ENCODE assay signal across 12 cellular contexts in the genomic region with DNA sequence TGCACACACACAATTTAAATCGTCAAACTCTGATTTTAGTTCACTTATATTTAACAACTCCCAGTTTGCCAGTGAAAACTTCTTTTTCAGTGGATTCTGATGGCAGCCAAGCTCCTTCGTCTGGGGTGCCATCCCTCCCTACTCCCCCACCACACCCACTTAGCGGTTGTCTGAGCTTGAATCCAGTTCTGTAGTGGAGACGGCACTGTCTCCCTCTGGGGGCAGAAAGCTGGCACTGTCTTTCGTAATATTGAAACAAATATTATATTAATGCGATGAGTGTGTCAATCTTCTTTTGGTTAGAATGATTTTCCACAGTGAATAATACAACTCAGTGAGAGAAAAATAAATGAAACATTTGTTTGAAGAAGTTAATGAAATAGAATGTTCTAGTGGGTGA. TPM values are rescaled to one million over a fixed set of nuclear protein-coding genes. Genes with fewer than 3 reads are reported as not detected.
DNase-seq lines count a peak whose midpoint lies in the region; ATAC-seq, FAIRE-seq and TF ChIP-seq lines count a peak whose summit lies in the region.
"Had no signal": no experiment of that assay in that cellular context is flagged by ENCODE, and none has a peak within 500 bp of the region (broad histone marks: within the 10 kb centered on the region; RNA-seq: fewer than 3 reads in every experiment).

No MANE protein-coding gene starts in this region.

- no peak for DNase-seq in HepG2 (ENCODE audit: low spot score)
- no peak for DNase-seq in right lobe of liver
- peak; percentile 4 for DNase-seq in SK-N-DZ (ENCODE audit: low spot score)
- peak; percentile 33 for DNase-seq in fibroblast of mammary gland (ENCODE audit: low read depth)
- DNase-seq in NCI-H774 (lab: John Stamatoyannopoulos, UW), result no peak
- DNase-seq in naive thymus-derived CD4-positive, alpha-beta T cell, result no peak
- DNase-seq: activated gamma-delta T cell treated with Interleukin-2 at 50 U/mL for 16 hours; erythroblast; NCI-H1048; stimulated activated CD4-positive, alpha-beta T cell treated with anti-CD3 and anti-CD28 coated beads, Interleukin-2, amount 100 ng/mL, for 24 hours had no signal

- intact Hi-C loops in HepG2 (cut with micrococcal nuclease; ENCODE audit: unreplicated experiment) (loop anchor here (1.0 to 5.0 kb wide), 2 partner anchors 159 to 226 kb away; no protein-coding TSS in a partner anchor), right lobe of liver (cut with DNase I) (loop anchor here in 1 of 2 donors (5.0 kb wide), 1 partner anchor 156 kb away; no protein-coding TSS in a partner anchor)
- intact Hi-C loops in naive thymus-derived CD4-positive, alpha-beta T cell (cut with micrococcal nuclease), result no loop called here

- no peak for TF ChIP-seq EP300 in HepG2 (IDR thresholded peaks at IDR 0.05; ENCODE audit: low read depth in 2 of 2, low read length in 2 of 2)
- TF ChIP-seq EP300 in HepG2 (CRISPR knock-in tag; IDR thresholded peaks at IDR 0.05; ENCODE audit: borderline replicate concordance), result no peak

- H3K27ac ChIP-seq in HepG2 (ENCODE audit: extremely low read length, insufficient read depth, low read length) (no peak overlapping the region), right lobe of liver (no peak overlapping the region)
- no peak overlapping the region for H3K27ac ChIP-seq in naive thymus-derived CD4-positive, alpha-beta T cell (ENCODE audit: low read depth, low read length)

- H3K27ac Mint-ChIP-seq in naive thymus-derived CD4-positive, alpha-beta T cell, result no peak overlapping the region

- TF ChIP-seq RAD21 in HepG2 (CRISPR knock-in tag; IDR thresholded peaks at IDR 0.05), result no peak

- no peak for FAIRE-seq in HepG2 (lab: Jason Lieb, UNC)

- H3K4me1 ChIP-seq in HepG2 (ENCODE audit: insufficient read depth, low read length), result no peaks in the 10 kb centered on the region
- H3K4me1 ChIP-seq in right lobe of liver, result no peaks in the 10 kb centered on the region
- no peaks in the 10 kb centered on the region for H3K4me1 ChIP-seq in naive thymus-derived CD4-positive, alpha-beta T cell (ENCODE audit: control insufficient read depth in 2 of 2, insufficient read depth in 2 of 2, low read length in 2 of 2)

- no peak overlapping the region for H3K4me3 Mint-ChIP-seq in naive thymus-derived CD4-positive, alpha-beta T cell

- peaks cover 2 to 18% of the 10 kb centered on the region in 2 experiments; a peak in 1 of 5 replicates for H3K27me3 ChIP-seq in HepG2 (ENCODE audit: control insufficient read depth in 1 of 2, insufficient read depth in 2 of 2, low read length in 2 of 2)
- no peaks in the 10 kb centered on the region for H3K27me3 ChIP-seq in right lobe of liver
- no peaks in the 10 kb centered on the region for H3K27me3 ChIP-seq in naive thymus-derived CD4-positive, alpha-beta T cell (ENCODE audit: control insufficient read depth in 2 of 2, insufficient read depth in 2 of 2, low read length in 2 of 2)

- H3K4me1 Mint-ChIP-seq in naive thymus-derived CD4-positive, alpha-beta T cell, result peaks cover 0 to 4% (median 0%) of the 10 kb centered on the region in 7 donors

- H3K9me3 Mint-ChIP-seq in naive thymus-derived CD4-positive, alpha-beta T cell, result no peaks in the 10 kb centered on the region

- H3K4me2 ChIP-seq in HepG2 (ENCODE audit: low read depth, low read length), result no peak overlapping the region

- peak; percentile 74 for ATAC-seq in HepG2
- no peak for ATAC-seq in right lobe of liver
- no peak for ATAC-seq in naive thymus-derived CD4-positive, alpha-beta T cell
- ATAC-seq in GM18858 (IDR thresholded peaks at IDR 0.05; ENCODE audit: unreplicated experiment), result no peak
- no peak for ATAC-seq in GM19452 (IDR thresholded peaks at IDR 0.05; ENCODE audit: unreplicated experiment)

- in situ Hi-C loops in HepG2 (cut with HindIII; ENCODE audit: extremely low pct_ligation_motif_present, low pct_unique_long_range_greater_than_20kb), result loop anchor here (5.0 to 25.0 kb wide), 2 partner anchors 156 to 576 kb away; no protein-coding TSS in a partner anchor

- POLR2A ChIA-PET in HepG2 (lab: Yijun Ruan, JAX), result interaction anchor here (1.3 kb wide), 1 partner anchor 568 kb away, joined by 3 read pairs; no protein-coding TSS in a partner anchor
- POLR2A ChIA-PET in naive thymus-derived CD4-positive, alpha-beta T cell (lab: Charles Lee), result no interaction called here

- CTCF ChIA-PET in HepG2 (lab: Yijun Ruan, JAX; ENCODE audit: low intra/inter-chr PET ratio, low total read pairs), result interaction anchor here (4.2 kb wide), 1 partner anchor 159 kb away, joined by 39 read pairs; no protein-coding TSS in a partner anchor
- CTCF ChIA-PET in naive thymus-derived CD4-positive, alpha-beta T cell (lab: Charles Lee), result no interaction called here

- no TSS peak for BruUV-seq in HepG2 (replicated peaks; lab: Mats Ljungman, UMichigan)

- no peaks in the 10 kb centered on the region for H4K20me1 ChIP-seq in HepG2 (ENCODE audit: insufficient read depth, low read length)

- WGBS in HepG2 (ENCODE audit: low lambda C conversion rate), result 12% methylated on average over 6 of the region's 6 CpGs
- WGBS in right lobe of liver (ENCODE audit: insufficient coverage, low coverage, low lambda C conversion rate, missing lambda C conversion rate), result 74% methylated on average over 6 of the region's 6 CpGs

- H3K9me3 ChIP-seq in HepG2 (ENCODE audit: low read length) (no peaks in the 10 kb centered on the region), right lobe of liver (no peaks in the 10 kb centered on the region)
- no peaks in the 10 kb centered on the region for H3K9me3 ChIP-seq in naive thymus-derived CD4-positive, alpha-beta T cell (ENCODE audit: control insufficient read depth in 2 of 3, low read length in 3 of 3)

- TF ChIP-seq CTCF in HepG2 (CRISPR knock-in tag; IDR thresholded peaks at IDR 0.05), result 0 out of 2 replicates have a peak, but pooled peaks have one; percentile 32
- peak in 1 of 4 donors; percentile 7 for TF ChIP-seq CTCF in right lobe of liver (IDR thresholded peaks at IDR 0.05)
- TF ChIP-seq CTCF in fibroblast of mammary gland (conservative IDR thresholded peaks at IDR 0.05; ENCODE audit: control insufficient read depth, insufficient read depth, low read depth, low read length), result peak; percentile 52

- H3K27me3 Mint-ChIP-seq in naive thymus-derived CD4-positive, alpha-beta T cell, result peaks cover 13 to 31% (median 27%) of the 10 kb centered on the region in 5 donors

- no peak overlapping the region for H2AFZ ChIP-seq in HepG2 (ENCODE audit: low read length)

- TF ChIP-seq POLR2A in HepG2 (IDR thresholded peaks at IDR 0.05; ENCODE audit: insufficient read depth in 1 of 2, low read depth in 2 of 2, low read length in 2 of 2) (no peak), right lobe of liver (IDR thresholded peaks at IDR 0.05) (no peak)

- no peaks in the 10 kb centered on the region for H3K79me2 ChIP-seq in HepG2 (ENCODE audit: insufficient read depth, low read length)

- no peak overlapping the region for H3K4me3 ChIP-seq in HepG2 (replicated peaks in 1 of 3; ENCODE audit: insufficient read depth in 1 of 3, low read depth in 2 of 3, low read length in 3 of 3)
- no peak overlapping the region for H3K4me3 ChIP-seq in right lobe of liver
- H3K4me3 ChIP-seq in fibroblast of mammary gland (ENCODE audit: control insufficient read depth, low read depth, low read length), result no peak overlapping the region
- H3K4me3 ChIP-seq in naive thymus-derived CD4-positive, alpha-beta T cell (ENCODE audit: low read length), result no peak overlapping the region

- H3K36me3 ChIP-seq in HepG2 (replicated peaks in 1 of 2; ENCODE audit: control insufficient read depth in 1 of 2, insufficient read depth in 2 of 2, low read length in 2 of 2) (no peaks in the 10 kb centered on the region), right lobe of liver (no peaks in the 10 kb centered on the region)
- no peaks in the 10 kb centered on the region for H3K36me3 ChIP-seq in naive thymus-derived CD4-positive, alpha-beta T cell (ENCODE audit: control insufficient read depth in 2 of 3, insufficient read depth in 3 of 3, low read length in 3 of 3)

- no peaks in the 10 kb centered on the region for H3K36me3 Mint-ChIP-seq in naive thymus-derived CD4-positive, alpha-beta T cell

- no peak overlapping the region for H3K9ac ChIP-seq in HepG2 (ENCODE audit: insufficient read depth, low read depth, low read length)

RNA-seq across cellular contexts. Expression of a gene that starts 5.4 kb away (rescaled TPM):
- total RNA-seq in HepG2 (2016; rRNA removed; fragmentation: Illumina TruSeq; extraction: Trizol) (not detected in 2 replicates), right lobe of liver (not detected)
- not detected in 2 replicates for total RNA-seq in HepG2 (2016; cell fraction: cytosol; rRNA removed; fragmentation: Illumina TruSeq; extraction: Trizol; ENCODE audit: low read depth)
- not detected in 2 replicates for total RNA-seq in HepG2 (2016; cell fraction: insoluble cytoplasmic fraction; rRNA removed; fragmentation: Illumina TruSeq; extraction: Trizol)
- not detected in 2 replicates for total RNA-seq in HepG2 (2016; cell fraction: membrane; rRNA removed; fragmentation: Illumina TruSeq; extraction: Trizol)
- not detected in 2 replicates for total RNA-seq in HepG2 (2016; cell fraction: nucleus; rRNA removed; fragmentation: Illumina TruSeq; extraction: Trizol)
- 0.04 TPM in 1 of 2 replicates, not detected in the other for polyA plus RNA-seq in HepG2 (2011; rRNA removed)
- polyA plus RNA-seq in HepG2 (2011; cell fraction: cytosol; rRNA removed), result not detected in 2 replicates
- not detected in 2 replicates for polyA plus RNA-seq in HepG2 (2011; cell fraction: nucleus; rRNA removed)
- not detected in 2 replicates for polyA plus RNA-seq in HepG2 (2012)
- not detected in 2 replicates for polyA plus RNA-seq in HepG2 (2016; cell fraction: cytosol; fragmentation: Illumina TruSeq; extraction: Trizol; ENCODE audit: low read depth)
- polyA plus RNA-seq in HepG2 (2016; cell fraction: insoluble cytoplasmic fraction; fragmentation: Illumina TruSeq; extraction: Trizol; ENCODE audit: low read depth), result not detected in 2 replicates
- polyA plus RNA-seq in HepG2 (2016; cell fraction: membrane; fragmentation: Illumina TruSeq; extraction: Trizol; ENCODE audit: low read depth), result not detected in 2 replicates
- not detected in 2 replicates for polyA plus RNA-seq in HepG2 (2016; cell fraction: nucleus; fragmentation: Illumina TruSeq; extraction: Trizol; ENCODE audit: insufficient read depth, low read depth)
- 0.14 TPM in 1 of 2 replicates, not detected in the other for polyA minus RNA-seq in HepG2 (2011; rRNA and poly(A)+ RNA removed; ENCODE audit: low replicate concordance)
- polyA minus RNA-seq in HepG2 (2011; cell fraction: cytosol; rRNA and poly(A)+ RNA removed), result not detected in 2 replicates
- not detected in 2 replicates for polyA minus RNA-seq in HepG2 (2011; cell fraction: nucleus; rRNA and poly(A)+ RNA removed)
- polyA plus RNA-seq in SK-N-DZ (2014; cell fraction: cytosol; rRNA removed), result not detected in 2 replicates
- not detected in 2 replicates for polyA plus RNA-seq in SK-N-DZ (2014; cell fraction: nucleus; rRNA removed)
- not detected for total RNA-seq in naive thymus-derived CD4-positive, alpha-beta T cell
- not detected for polyA plus RNA-seq in naive thymus-derived CD4-positive, alpha-beta T cell

RNA-seq across cellular contexts. Expression of a gene that starts 38.9 kb away (rescaled TPM):
- total RNA-seq in HepG2 (2016; rRNA removed; fragmentation: Illumina TruSeq; extraction: Trizol), result not detected in 2 replicates
- not detected in 2 replicates for total RNA-seq in HepG2 (2016; cell fraction: cytosol; rRNA removed; fragmentation: Illumina TruSeq; extraction: Trizol; ENCODE audit: low read depth)
- total RNA-seq in HepG2 (2016; cell fraction: insoluble cytoplasmic fraction; rRNA removed; fragmentation: Illumina TruSeq; extraction: Trizol), result not detected in 2 replicates
- not detected in 2 replicates for total RNA-seq in HepG2 (2016; cell fraction: membrane; rRNA removed; fragmentation: Illumina TruSeq; extraction: Trizol)
- not detected in 2 replicates for total RNA-seq in HepG2 (2016; cell fraction: nucleus; rRNA removed; fragmentation: Illumina TruSeq; extraction: Trizol)
- polyA plus RNA-seq in HepG2 (2011; rRNA removed), result not detected in 2 replicates
- polyA plus RNA-seq in HepG2 (2011; cell fraction: cytosol; rRNA removed), result not detected in 2 replicates
- polyA plus RNA-seq in HepG2 (2011; cell fraction: nucleus; rRNA removed), result not detected in 2 replicates
- not detected in 2 replicates for polyA plus RNA-seq in HepG2 (2012)
- not detected in 2 replicates for polyA plus RNA-seq in HepG2 (2016; cell fraction: cytosol; fragmentation: Illumina TruSeq; extraction: Trizol; ENCODE audit: low read depth)
- polyA plus RNA-seq in HepG2 (2016; cell fraction: insoluble cytoplasmic fraction; fragmentation: Illumina TruSeq; extraction: Trizol; ENCODE audit: low read depth), result not detected in 2 replicates
- not detected in 2 replicates for polyA plus RNA-seq in HepG2 (2016; cell fraction: membrane; fragmentation: Illumina TruSeq; extraction: Trizol; ENCODE audit: low read depth)
- polyA plus RNA-seq in HepG2 (2016; cell fraction: nucleus; fragmentation: Illumina TruSeq; extraction: Trizol; ENCODE audit: insufficient read depth, low read depth), result not detected in 2 replicates
- not detected in 2 replicates for polyA minus RNA-seq in HepG2 (2011; rRNA and poly(A)+ RNA removed; ENCODE audit: low replicate concordance)
- not detected in 2 replicates for polyA minus RNA-seq in HepG2 (2011; cell fraction: cytosol; rRNA and poly(A)+ RNA removed)
- polyA minus RNA-seq in HepG2 (2011; cell fraction: nucleus; rRNA and poly(A)+ RNA removed), result not detected in 2 replicates
- total RNA-seq in right lobe of liver, result not detected
- polyA plus RNA-seq in SK-N-DZ (2014; cell fraction: cytosol; rRNA removed), result not detected in 2 replicates
- polyA plus RNA-seq in SK-N-DZ (2014; cell fraction: nucleus; rRNA removed), result not detected in 2 replicates
- total RNA-seq in naive thymus-derived CD4-positive, alpha-beta T cell, result not detected
- not detected for polyA plus RNA-seq in naive thymus-derived CD4-positive, alpha-beta T cell

Comparison
In these comparisons a context has a peak if more than half of its experiments do, and no peak if none do; other contexts are left out.
1. DNase-seq: peak in SK-N-DZ (single experiment) and fibroblast of mammary gland (single experiment); none in HepG2 (single experiment), right lobe of liver (0 of 3), NCI-H774 (single experiment) and naive thymus-derived CD4-positive, alpha-beta T cell (0 of 9).